Comparison of ENCODE assay signal across 36 cellular contexts in the genomic region with DNA sequence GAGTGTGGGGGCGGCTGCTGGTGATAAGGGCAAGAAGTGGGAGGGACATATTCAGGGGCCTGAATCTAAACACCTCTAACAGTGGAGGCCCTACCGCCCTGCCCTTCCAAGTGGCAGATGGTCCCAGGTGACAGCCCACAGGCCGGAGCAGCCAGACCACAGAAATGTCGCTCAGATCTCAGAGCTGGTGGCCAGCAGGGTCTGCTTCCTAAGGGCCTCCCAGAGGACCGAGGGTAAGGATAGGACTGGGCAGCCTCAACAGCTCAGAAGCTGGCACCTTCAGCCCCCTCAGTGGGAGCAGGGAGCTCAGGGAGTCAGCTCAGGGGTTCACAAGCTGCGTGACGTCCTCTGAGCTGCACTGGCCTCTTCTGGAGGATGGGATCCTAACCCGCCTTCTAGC.
"Had no signal": no experiment of that assay in that cellular context is flagged by ENCODE, and none has a peak within 500 bp of the region (broad histone marks: within the 10 kb centered on the region; RNA-seq: fewer than 3 reads in every experiment).

No MANE protein-coding gene starts in this region.

- H3K36me3 Mint-ChIP-seq: activated CD4-positive, alpha-beta memory T cell treated with anti-CD3 and anti-CD28 coated beads for 36 hours; activated naive CD4-positive, alpha-beta T cell treated with anti-CD3 and anti-CD28 coated beads, Interleukin-2, amount 50 U/mL, for 24 hours; activated naive CD8-positive, alpha-beta T cell; activated naive CD8-positive, alpha-beta T cell treated with anti-CD3 and anti-CD28 coated beads, Interleukin-2, amount 10 ng/mL, durations not matched to agents 7 days and 5 days; brain had no signal

- H3K4me3 ChIP-seq: ascending aorta, cardiac muscle cell had no signal

- H3K27me3 ChIP-seq: ascending aorta, cardiac muscle cell had no signal

- H3K4me1 ChIP-seq: ascending aorta had no signal

- H3K9me3 ChIP-seq: ascending aorta had no signal

- H3K27ac ChIP-seq: ascending aorta, cardiac muscle cell, VCaP had no signal

- DNase-seq: activated B cell treated with CpG ODN at 0.5 μM for 24 hours; activated CD4-positive, alpha-beta memory T cell treated with anti-CD3 and anti-CD28 coated beads for 36 hours; activated CD4-positive, alpha-beta T cell treated with anti-CD3 and anti-CD28 coated beads for 4 hours; activated CD4-positive, alpha-beta T cell treated with anti-CD3 and anti-CD28 coated beads, Interleukin-2, amount 10 ng/mL, durations not matched to agents 24 days and 14 days; activated CD4-positive, alpha-beta T cell treated with anti-CD3 and anti-CD28 coated beads, Interleukin-2, amount 50 U/mL, for 1 hour; activated CD4-positive, alpha-beta T cell treated with anti-CD3 and anti-CD28 coated beads, Interleukin-2, amount 50 U/mL, for 4 hours; activated CD4-positive, CD25-positive, alpha-beta regulatory T cell treated with anti-CD3 and anti-CD28 coated beads, Interleukin-2, amount 50 U/mL, for 72 hours; activated CD8-positive, alpha-beta memory T cell treated with anti-CD3 and anti-CD28 coated beads, Interleukin-2, amount 50 U/mL, for 4 hours; activated CD8-positive, alpha-beta T cell treated with anti-CD3 and anti-CD28 coated beads for 36 hours; activated gamma-delta T cell treated with Interleukin-2 at 50 U/mL for 16 hours; activated naive CD4-positive, alpha-beta T cell; activated naive CD4-positive, alpha-beta T cell treated with anti-CD3 and anti-CD28 coated beads for 36 hours; activated naive CD8-positive, alpha-beta T cell treated with anti-CD3 and anti-CD28 coated beads, Interleukin-2, amount 10 ng/mL, durations not matched to agents 7 days and 5 days; activated naive CD8-positive, alpha-beta T cell treated with anti-CD3 and anti-CD28 coated beads, Interleukin-2, amount 50 U/mL, for 24 hours; activated T-cell treated with anti-CD3 and anti-CD28 coated beads for 4 hours; activated T-cell treated with anti-CD3 and anti-CD28 coated beads, Interleukin-2, amount 50 U/mL, for 1 hour; activated T-cell treated with anti-CD3 and anti-CD28 coated beads, Interleukin-2, amount 50 U/mL, for 4 hours; activated T-cell treated with anti-CD3 and anti-CD28 coated beads, Interleukin-2, amount 50 U/mL, for 72 hours; amygdala; anterior cingulate cortex; central memory CD4-positive, alpha-beta T cell; T-helper 1 cell; T-helper 2 cell; T-helper 9 cell had no signal

- H3K36me3 ChIP-seq: ascending aorta, cardiac muscle cell had no signal

- H3K4me1 Mint-ChIP-seq: activated B cell treated with CpG ODN at 0.5 μM for 24 hours; activated CD4-positive, alpha-beta T cell treated with anti-CD3 and anti-CD28 coated beads, Interleukin-2, amount 10 ng/mL, durations not matched to agents 24 days and 14 days; activated naive CD4-positive, alpha-beta T cell treated with anti-CD3 and anti-CD28 coated beads, Interleukin-2, amount 50 U/mL, for 24 hours; activated naive CD8-positive, alpha-beta T cell treated with anti-CD3 and anti-CD28 coated beads, Interleukin-2, amount 10 ng/mL, durations not matched to agents 7 days and 5 days; activated naive CD8-positive, alpha-beta T cell treated with anti-CD3 and anti-CD28 coated beads, Interleukin-2, amount 50 U/mL, for 24 hours; activated T-helper 17 cell treated with anti-CD3 and anti-CD28 coated beads, Interleukin-2, amount 50 U/mL, for 72 hours had no signal

- H3K27ac Mint-ChIP-seq: activated B cell treated with CpG ODN at 0.5 μM for 24 hours; activated CD4-positive, alpha-beta memory T cell treated with anti-CD3 and anti-CD28 coated beads for 36 hours; activated CD4-positive, alpha-beta T cell treated with anti-CD3 and anti-CD28 coated beads, Interleukin-2, amount 10 ng/mL, durations not matched to agents 24 days and 14 days; activated CD8-positive, alpha-beta T cell treated with anti-CD3 and anti-CD28 coated beads for 36 hours; activated naive CD4-positive, alpha-beta T cell treated with anti-CD3 and anti-CD28 coated beads for 36 hours; activated naive CD4-positive, alpha-beta T cell treated with anti-CD3 and anti-CD28 coated beads, Interleukin-2, amount 50 U/mL, for 24 hours; activated naive CD8-positive, alpha-beta T cell; activated naive CD8-positive, alpha-beta T cell treated with anti-CD3 and anti-CD28 coated beads, Interleukin-2, amount 10 ng/mL, durations not matched to agents 7 days and 5 days; activated naive CD8-positive, alpha-beta T cell treated with anti-CD3 and anti-CD28 coated beads, Interleukin-2, amount 50 U/mL, for 24 hours; activated T-cell treated with anti-CD3 and anti-CD28 coated beads, Interleukin-2, amount 50 U/mL, for 72 hours; activated T-helper 1 cell treated with anti-CD3 and anti-CD28 coated beads, Interleukin-12 subunit alpha, Interleukin-12 subunit beta, Interleukin-2, Interleukin-4 antibody, amounts not matched to agents 30 ng/mL and 10 ng/mL and 1 ng/mL, durations not matched to agents 14 hours and 24 hours and 36 hours; activated T-helper 17 cell treated with anti-CD3 and anti-CD28 coated beads, Interleukin-2, amount 50 U/mL, for 72 hours; brain; T-helper 1 cell treated with Interleukin-12 subunit alpha and Interleukin-12 subunit beta and Interleukin-4 antibody, amounts not matched to agents 30 μg/mL and 1 μg/mL, for 36 hours; T-helper 2 cell treated with Interferon-gamma antibody and Interleukin-4, amounts not matched to agents 5 μg/mL and 100 μg/mL, for 36 hours had no signal

- H3K9me3 Mint-ChIP-seq: activated B cell treated with CpG ODN at 0.5 μM for 24 hours; activated CD4-positive, alpha-beta memory T cell treated with anti-CD3 and anti-CD28 coated beads for 36 hours; activated CD4-positive, alpha-beta T cell treated with anti-CD3 and anti-CD28 coated beads, Interleukin-2, amount 10 ng/mL, durations not matched to agents 24 days and 14 days; activated CD8-positive, alpha-beta T cell treated with anti-CD3 and anti-CD28 coated beads for 36 hours; activated naive CD4-positive, alpha-beta T cell treated with anti-CD3 and anti-CD28 coated beads for 36 hours; activated naive CD4-positive, alpha-beta T cell treated with anti-CD3 and anti-CD28 coated beads, Interleukin-2, amount 50 U/mL, for 24 hours; activated naive CD8-positive, alpha-beta T cell treated with anti-CD3 and anti-CD28 coated beads, Interleukin-2, amount 10 ng/mL, durations not matched to agents 7 days and 5 days; activated naive CD8-positive, alpha-beta T cell treated with anti-CD3 and anti-CD28 coated beads, Interleukin-2, amount 50 U/mL, for 24 hours; activated T-cell treated with anti-CD3 and anti-CD28 coated beads, Interleukin-2, amount 50 U/mL, for 4 hours; activated T-cell treated with anti-CD3 and anti-CD28 coated beads, Interleukin-2, amount 50 U/mL, for 72 hours; activated T-helper 1 cell treated with anti-CD3 and anti-CD28 coated beads, Interleukin-12 subunit alpha, Interleukin-12 subunit beta, Interleukin-2, Interleukin-4 antibody, amounts not matched to agents 30 ng/mL and 10 ng/mL and 1 ng/mL, durations not matched to agents 14 hours and 24 hours and 36 hours; activated T-helper 17 cell treated with anti-CD3 and anti-CD28 coated beads, Interleukin-2, amount 50 U/mL, for 72 hours; T-helper 1 cell treated with Interleukin-12 subunit alpha and Interleukin-12 subunit beta and Interleukin-4 antibody, amounts not matched to agents 30 μg/mL and 1 μg/mL, for 36 hours; T-helper 2 cell treated with Interferon-gamma antibody and Interleukin-4, amounts not matched to agents 5 μg/mL and 100 μg/mL, for 36 hours had no signal

- H3K27me3 Mint-ChIP-seq: activated CD4-positive, alpha-beta T cell treated with anti-CD3 and anti-CD28 coated beads, Interleukin-2, amount 10 ng/mL, durations not matched to agents 24 days and 14 days had no signal

- H3K4me3 Mint-ChIP-seq: activated B cell treated with CpG ODN at 0.5 μM for 24 hours; activated CD4-positive, alpha-beta memory T cell treated with anti-CD3 and anti-CD28 coated beads for 36 hours; activated CD4-positive, alpha-beta T cell treated with anti-CD3 and anti-CD28 coated beads, Interleukin-2, amount 10 ng/mL, durations not matched to agents 24 days and 14 days; activated CD8-positive, alpha-beta T cell treated with anti-CD3 and anti-CD28 coated beads for 36 hours; activated naive CD4-positive, alpha-beta T cell treated with anti-CD3 and anti-CD28 coated beads for 36 hours; activated naive CD4-positive, alpha-beta T cell treated with anti-CD3 and anti-CD28 coated beads, Interleukin-2, amount 50 U/mL, for 24 hours; activated naive CD8-positive, alpha-beta T cell; activated naive CD8-positive, alpha-beta T cell treated with anti-CD3 and anti-CD28 coated beads, Interleukin-2, amount 10 ng/mL, durations not matched to agents 7 days and 5 days; activated naive CD8-positive, alpha-beta T cell treated with anti-CD3 and anti-CD28 coated beads, Interleukin-2, amount 50 U/mL, for 24 hours; activated T-cell treated with anti-CD3 and anti-CD28 coated beads, Interleukin-2, amount 50 U/mL, for 4 hours; activated T-cell treated with anti-CD3 and anti-CD28 coated beads, Interleukin-2, amount 50 U/mL, for 72 hours; activated T-helper 1 cell treated with anti-CD3 and anti-CD28 coated beads, Interleukin-12 subunit alpha, Interleukin-12 subunit beta, Interleukin-2, Interleukin-4 antibody, amounts not matched to agents 30 ng/mL and 10 ng/mL and 1 ng/mL, durations not matched to agents 14 hours and 24 hours and 36 hours; activated T-helper 17 cell treated with anti-CD3 and anti-CD28 coated beads, Interleukin-2, amount 50 U/mL, for 72 hours; brain; T-helper 1 cell treated with Interleukin-12 subunit alpha and Interleukin-12 subunit beta and Interleukin-4 antibody, amounts not matched to agents 30 μg/mL and 1 μg/mL, for 36 hours; T-helper 2 cell treated with Interferon-gamma antibody and Interleukin-4, amounts not matched to agents 5 μg/mL and 100 μg/mL, for 36 hours had no signal

- FAIRE-seq: bronchial epithelial cell, TTC549 had no signal

- ATAC-seq: activated CD8-positive, alpha-beta T cell treated with anti-CD3 and anti-CD28 coated beads for 36 hours; activated naive CD8-positive, alpha-beta T cell treated with anti-CD3 and anti-CD28 coated beads, Interleukin-2, amount 50 U/mL, for 24 hours; activated T-cell treated with anti-CD3 and anti-CD28 coated beads, Interleukin-2, amount 50 U/mL, for 4 hours; activated T-cell treated with anti-CD3 and anti-CD28 coated beads, Interleukin-2, amount 50 U/mL, for 72 hours; activated T-helper 17 cell treated with anti-CD3 and anti-CD28 coated beads, Interleukin-2, amount 50 U/mL, for 72 hours had no signal
